ENCODE assay signal across 8 cellular contexts in genomic region chr9:128947423-128948310, GRCh38. TPM values are rescaled to one million over a fixed set of nuclear protein-coding genes. Genes with fewer than 3 reads are reported as not detected.
DNase-seq lines count a peak whose midpoint lies in the region; ATAC-seq and TF ChIP-seq lines count a peak whose summit lies in the region.

DOLK (minus strand) TSS chr9:128947603; CDS start chr9:128947303, 300 bp downstream.
NUP188 (plus strand) TSS chr9:128947699; CDS start chr9:128947720, 21 bp downstream.

- peak; percentile 93 for ATAC-seq in GM19324 (IDR thresholded peaks at IDR 0.05; ENCODE audit: low FRiP score, unreplicated experiment)
- ATAC-seq in HG03460 (IDR thresholded peaks at IDR 0.05; ENCODE audit: unreplicated experiment), result peak; percentile 66
- ATAC-seq in left lung, result peak; percentile 92

- H3K4me2 ChIP-seq in BLaER1 treated with 17β-estradiol and CSF1 and Interleukin-3, amounts not matched to agents 10 nM and 100 nM, result peak within 1 kb of the TSS; percentile 87 to 100 (median 95)

- H3K36me3 ChIP-seq in BLaER1 treated with 17β-estradiol and CSF1 and Interleukin-3, amounts not matched to agents 10 nM and 100 nM, result peaks cover 26 to 63% (median 42%) of the 10 kb centered on the region in 11 experiments
- H3K36me3 ChIP-seq in left lung, result peaks cover 0 to 27% of the 10 kb centered on the region in 2 donors

- peak within 1 kb of the TSS; percentile 69 to 98 (median 92) for H3K27ac ChIP-seq in BLaER1 treated with 17β-estradiol and CSF1 and Interleukin-3, amounts not matched to agents 10 nM and 100 nM
- peak within 1 kb of the TSS; percentile 85 to 93 for H3K27ac ChIP-seq in left lung

- no peaks in the 10 kb centered on the region for H3K9me3 ChIP-seq in BLaER1 treated with 17β-estradiol and CSF1 and Interleukin-3, amounts not matched to agents 10 nM and 100 nM (replicated peaks in 1 of 11)
- no peaks in the 10 kb centered on the region for H3K9me3 ChIP-seq in left lung

- peak within 1 kb of the TSS; percentile 71 to 96 (median 89) for H3K4me3 ChIP-seq in BLaER1 treated with 17β-estradiol and CSF1 and Interleukin-3, amounts not matched to agents 10 nM and 100 nM
- H3K4me3 ChIP-seq in left lung, result peak within 1 kb of the TSS; percentile 94 to 95

- H3K9ac ChIP-seq in BLaER1 treated with 17β-estradiol and CSF1 and Interleukin-3, amounts not matched to agents 10 nM and 100 nM, result peak within 1 kb of the TSS; percentile 83 to 99 (median 93)

- intact Hi-C loops in left lung (cut with DNase I), result no loop called here

- peak; percentile 97 for DNase-seq in NCI-H69 (lab: John Stamatoyannopoulos, UW)
- DNase-seq in activated CD4-positive, alpha-beta T cell treated with anti-CD3 and anti-CD28 coated beads, Interleukin-2, amount 50 U/mL, for 1 hour, result peak; percentile 99
- DNase-seq in dedifferentiated amniotic fluid mesenchymal stem cell (ENCODE audit: extremely low spot score), result peak; percentile 92
- peak; percentile 97 to 100 for DNase-seq in left lung
- DNase-seq in stimulated activated CD4-positive, alpha-beta T cell treated with anti-CD3 and anti-CD28 coated beads, Interleukin-2, amount 100 ng/mL, for 4 hours (ENCODE audit: low read depth), result peak; percentile 99

- H3K27me3 ChIP-seq in BLaER1 treated with 17β-estradiol and CSF1 and Interleukin-3, amounts not matched to agents 10 nM and 100 nM, result no peaks in the 10 kb centered on the region
- no peaks in the 10 kb centered on the region for H3K27me3 ChIP-seq in left lung

- TF ChIP-seq CTCF in left lung (IDR thresholded peaks at IDR 0.05), result no peak

- H4K20me1 ChIP-seq in BLaER1 treated with 17β-estradiol and CSF1 and Interleukin-3, amounts not matched to agents 10 nM and 100 nM, result peaks cover 0 to 34% (median 0%) of the 10 kb centered on the region in 11 experiments; a peak in 7 of 22 replicates

- H3K4me1 ChIP-seq in BLaER1 treated with 17β-estradiol and CSF1 and Interleukin-3, amounts not matched to agents 10 nM and 100 nM, result peaks cover 22 to 40% (median 28%) of the 10 kb centered on the region in 10 experiments
- H3K4me1 ChIP-seq in left lung, result peaks cover 21 to 45% of the 10 kb centered on the region in 2 donors

RNA-seq across cellular contexts. Expression of gene DOLK, which starts in this region (rescaled TPM):
- total RNA-seq in left lung, result 10 to 100 TPM; 14.9 to 19.4 TPM

RNA-seq across cellular contexts. Expression of gene NUP188, which starts in this region (rescaled TPM):
- total RNA-seq in left lung, result 10 to 100 TPM; 42.6 to 60.9 TPM

Comparison
In these comparisons a context has a peak if more than half of its experiments do, and no peak if none do; other contexts are left out.
1. Peak in every context shown above with its lines: DNase-seq, ATAC-seq, H3K4me3 ChIP-seq and H3K27ac ChIP-seq.